ENCODE assay signal across 19 cellular contexts in genomic region chrX:13684361-13684760, GRCh38.
"Had no signal": no experiment of that assay in that cellular context is flagged by ENCODE, and none has a peak within 500 bp of the region (broad histone marks: within the 10 kb centered on the region; RNA-seq: fewer than 3 reads in every experiment).

No MANE protein-coding gene starts in this region.

- ATAC-seq: heart left ventricle; left colon; left ventricle myocardium superior; natural killer cell treated with Interleukin-12 subunit alpha and Interleukin-12 subunit beta and Interleukin-15 and Interleukin-18, amount 100 ng/mL, for 72 hours had no signal

- H3K36me3 Mint-ChIP-seq: natural killer cell treated with Interleukin-12 subunit alpha and Interleukin-12 subunit beta and Interleukin-15 and Interleukin-18, amount 100 ng/mL, for 72 hours; neural progenitor cell had no signal

- DNase-seq: dermis blood vessel endothelial cell; esophagus squamous epithelium; heart left ventricle; hippocampal formation; left colon; left ventricle myocardium superior; mesenchymal stem cell; midbrain; nucleus accumbens; ovary; small intestine; stimulated activated CD4-positive, alpha-beta T cell treated with anti-CD3 and anti-CD28 coated beads, Interleukin-12 subunit alpha, Interleukin-12 subunit beta, amount 100 ng/mL, for 4 hours; stimulated activated naive CD4-positive, alpha-beta T cell; tibial artery; upper lobe of left lung; uterus had no signal

- H3K9me3 Mint-ChIP-seq: natural killer cell treated with Interleukin-12 subunit alpha and Interleukin-12 subunit beta and Interleukin-15 and Interleukin-18, amount 100 ng/mL, for 72 hours had no signal

- H3K4me1 Mint-ChIP-seq: neural progenitor cell had no signal

- FAIRE-seq: frontal cortex, small intestine had no signal

- H3K4me3 Mint-ChIP-seq: neural progenitor cell had no signal

- H3K27ac Mint-ChIP-seq: neural progenitor cell had no signal
